Comparison of ENCODE assay signal across 20 cellular contexts in genomic region chr6:168122521-168122920, GRCh38. TPM values are rescaled to one million over a fixed set of nuclear protein-coding genes. Genes with fewer than 3 reads are reported as not detected.
"Had no signal": no experiment of that assay in that cellular context is flagged by ENCODE, and none has a peak within 500 bp of the region (broad histone marks: within the 10 kb centered on the region; RNA-seq: fewer than 3 reads in every experiment).

No MANE protein-coding gene starts in this region.

- H3K9me3 ChIP-seq: pancreas, thoracic aorta had no signal

- H3K36me3 Mint-ChIP-seq: activated naive CD8-positive, alpha-beta T cell treated with anti-CD3 and anti-CD28 coated beads, Interleukin-2, amount 10 ng/mL, durations not matched to agents 7 days and 5 days; natural killer cell; stimulated activated memory B cell treated with anti-CD40 and anti-IgM and Interleukin-4, amounts not matched to agents 10 μg/mL and 1 μg/mL and 100 μg/mL, for 72 hours; T-cell had no signal

- H3K27me3 Mint-ChIP-seq: activated naive CD8-positive, alpha-beta T cell treated with anti-CD3 and anti-CD28 coated beads, Interleukin-2, amount 10 ng/mL, durations not matched to agents 7 days and 5 days; stimulated activated memory B cell treated with anti-CD40 and anti-IgM and Interleukin-4, amounts not matched to agents 10 μg/mL and 1 μg/mL and 100 μg/mL, for 72 hours had no signal

- H3K4me3 ChIP-seq: cardiac muscle cell, dorsolateral prefrontal cortex, pancreas, thoracic aorta had no signal

- H3K4me1 ChIP-seq: pancreas had no signal

- H3K27me3 ChIP-seq: cardiac muscle cell, dorsolateral prefrontal cortex, pancreas had no signal

- H3K4me1 Mint-ChIP-seq: activated naive CD8-positive, alpha-beta T cell treated with anti-CD3 and anti-CD28 coated beads, Interleukin-2, amount 10 ng/mL, durations not matched to agents 7 days and 5 days; natural killer cell; stimulated activated memory B cell treated with anti-CD40 and anti-IgM and Interleukin-4, amounts not matched to agents 10 μg/mL and 1 μg/mL and 100 μg/mL, for 72 hours; T-cell had no signal

- H3K9me3 Mint-ChIP-seq: natural killer cell; stimulated activated memory B cell treated with anti-CD40 and anti-IgM and Interleukin-4, amounts not matched to agents 10 μg/mL and 1 μg/mL and 100 μg/mL, for 72 hours; T-cell had no signal

- ATAC-seq: activated CD4-positive, CD25-positive, alpha-beta regulatory T cell treated with anti-CD3 and anti-CD28 coated beads, Interleukin-2, amount 50 U/mL, for 24 hours; natural killer cell; pancreas; SK-N-SH treated with all-trans-retinoic acid at 6 μM for 48 hours; stimulated activated memory B cell treated with anti-CD40 and anti-IgM and Interleukin-4, amounts not matched to agents 10 μg/mL and 1 μg/mL and 100 μg/mL, for 72 hours; T-cell had no signal

- DNase-seq: activated naive CD8-positive, alpha-beta T cell treated with anti-CD3 and anti-CD28 coated beads, Interleukin-2, amount 10 ng/mL, durations not matched to agents 7 days and 5 days; amygdala; erythroblast; mesenchymal stem cell; retina; SIG-M5; stimulated activated CD4-positive, alpha-beta T cell treated with anti-CD3 and anti-CD28 coated beads, Interleukin-15, amount 100 ng/mL, for 24 hours; stimulated activated CD4-positive, alpha-beta T cell treated with anti-CD3 and anti-CD28 coated beads, Interleukin-4, amount 100 ng/mL, for 1 hour; T-helper 9 cell had no signal

- H3K27ac Mint-ChIP-seq: activated naive CD8-positive, alpha-beta T cell treated with anti-CD3 and anti-CD28 coated beads, Interleukin-2, amount 10 ng/mL, durations not matched to agents 7 days and 5 days; natural killer cell; stimulated activated memory B cell treated with anti-CD40 and anti-IgM and Interleukin-4, amounts not matched to agents 10 μg/mL and 1 μg/mL and 100 μg/mL, for 72 hours; T-cell had no signal

- H3K27ac ChIP-seq: cardiac muscle cell, dorsolateral prefrontal cortex, pancreas, thoracic aorta had no signal

- H3K36me3 ChIP-seq: cardiac muscle cell, pancreas, thoracic aorta had no signal

- H3K4me3 Mint-ChIP-seq: activated naive CD8-positive, alpha-beta T cell treated with anti-CD3 and anti-CD28 coated beads, Interleukin-2, amount 10 ng/mL, durations not matched to agents 7 days and 5 days; natural killer cell; stimulated activated memory B cell treated with anti-CD40 and anti-IgM and Interleukin-4, amounts not matched to agents 10 μg/mL and 1 μg/mL and 100 μg/mL, for 72 hours; T-cell had no signal

RNA-seq across cellular contexts. Expression of gene FRMD1, which starts 43.5 kb away (rescaled TPM):
- total RNA-seq: activated naive CD8-positive, alpha-beta T cell treated with anti-CD3 and anti-CD28 coated beads, Interleukin-2, amount 10 ng/mL, durations not matched to agents 7 days and 5 days; frontal cortex; natural killer cell; pancreas; skeletal muscle tissue; T-cell; thoracic aorta had no signal
- polyA plus RNA-seq: cardiac muscle cell had no signal
